1 cellular context compared by ENCODE assay signal in the genomic region with DNA sequence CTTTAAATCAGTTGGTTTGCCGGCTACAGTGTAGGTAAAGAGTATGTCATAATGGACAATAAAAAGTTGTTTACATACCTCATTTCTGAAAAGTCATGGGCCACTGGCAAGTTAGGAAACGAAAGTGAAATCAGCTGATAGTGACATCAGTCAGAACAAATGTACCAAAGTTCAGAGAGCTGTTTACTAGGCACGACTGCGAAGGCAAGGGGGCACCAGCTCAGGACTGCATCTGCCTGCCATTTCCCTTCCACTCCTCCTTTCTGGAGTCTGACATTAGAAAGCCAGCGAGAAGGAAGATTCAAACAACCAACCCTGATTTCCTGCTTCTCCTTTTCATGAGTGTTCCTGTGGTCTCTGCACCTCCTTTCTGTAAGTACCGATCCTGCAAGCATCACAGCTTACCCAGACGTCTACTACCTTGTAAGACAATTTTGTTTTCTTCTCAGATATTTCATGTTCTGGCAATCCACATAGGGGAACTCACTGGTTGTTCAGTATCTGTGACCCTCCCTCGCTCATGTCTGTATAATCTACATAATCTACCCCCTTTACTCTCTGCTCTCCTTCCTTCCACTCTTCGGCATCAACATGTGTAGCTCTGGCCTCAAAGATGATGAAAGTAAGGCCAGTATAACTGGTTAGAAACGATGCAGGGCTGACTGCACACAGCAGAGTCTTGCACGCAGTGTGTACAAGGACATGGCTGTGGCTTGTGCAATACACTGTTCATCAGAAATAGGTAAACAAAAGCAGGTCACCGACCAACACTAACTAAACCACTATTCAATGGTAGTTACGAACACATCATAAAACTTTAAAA.
TF ChIP-seq lines count a peak whose summit lies in the region.

A gene (plus strand): TSS at position 174 of the 823 bp plus-strand sequence. CDS start 16,370 bp downstream, outside the sequence.

TF ChIP-seq in HepG2, 621 proteins besides CTCF, POLR2A, EP300 and RAD21 (continued from another document and continues in another):
- TF ChIP-seq, protein P1, sequence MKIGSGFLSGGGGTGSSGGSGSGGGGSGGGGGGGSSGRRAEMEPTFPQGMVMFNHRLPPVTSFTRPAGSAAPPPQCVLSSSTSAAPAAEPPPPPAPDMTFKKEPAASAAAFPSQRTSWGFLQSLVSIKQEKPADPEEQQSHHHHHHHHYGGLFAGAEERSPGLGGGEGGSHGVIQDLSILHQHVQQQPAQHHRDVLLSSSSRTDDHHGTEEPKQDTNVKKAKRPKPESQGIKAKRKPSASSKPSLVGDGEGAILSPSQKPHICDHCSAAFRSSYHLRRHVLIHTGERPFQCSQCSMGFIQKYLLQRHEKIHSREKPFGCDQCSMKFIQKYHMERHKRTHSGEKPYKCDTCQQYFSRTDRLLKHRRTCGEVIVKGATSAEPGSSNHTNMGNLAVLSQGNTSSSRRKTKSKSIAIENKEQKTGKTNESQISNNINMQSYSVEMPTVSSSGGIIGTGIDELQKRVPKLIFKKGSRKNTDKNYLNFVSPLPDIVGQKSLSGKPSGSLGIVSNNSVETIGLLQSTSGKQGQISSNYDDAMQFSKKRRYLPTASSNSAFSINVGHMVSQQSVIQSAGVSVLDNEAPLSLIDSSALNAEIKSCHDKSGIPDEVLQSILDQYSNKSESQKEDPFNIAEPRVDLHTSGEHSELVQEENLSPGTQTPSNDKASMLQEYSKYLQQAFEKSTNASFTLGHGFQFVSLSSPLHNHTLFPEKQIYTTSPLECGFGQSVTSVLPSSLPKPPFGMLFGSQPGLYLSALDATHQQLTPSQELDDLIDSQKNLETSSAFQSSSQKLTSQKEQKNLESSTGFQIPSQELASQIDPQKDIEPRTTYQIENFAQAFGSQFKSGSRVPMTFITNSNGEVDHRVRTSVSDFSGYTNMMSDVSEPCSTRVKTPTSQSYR (CRISPR knock-in tag; IDR thresholded peaks at IDR 0.05; ENCODE audit: borderline replicate concordance), result peak; percentile 53; the same call in 1 of the 2 replicates
- TF ChIP-seq POLR2G (IDR thresholded peaks at IDR 0.05; ENCODE audit: low read depth, low read length) (peak; percentile 69), NFIB (CRISPR knock-in tag; IDR thresholded peaks at IDR 0.05; ENCODE audit: borderline replicate concordance) (no peak), CC2D1A (CRISPR knock-in tag; IDR thresholded peaks at IDR 0.05) (no peak), ZMYM4 (CRISPR knock-in tag; IDR thresholded peaks at IDR 0.05) (peak; percentile 57), SPEN (CRISPR knock-in tag; IDR thresholded peaks at IDR 0.05; ENCODE audit: low read depth) (peak; percentile 77; the same call in 1 of the 2 replicates), ZFP37 (CRISPR knock-in tag; IDR thresholded peaks at IDR 0.05; ENCODE audit: borderline replicate concordance) (0 out of 2 replicates have a peak, but pooled peaks have one; percentile 33), HMG20B (CRISPR knock-in tag; conservative IDR thresholded peaks at IDR 0.05) (peak; percentile 17; the same call in 1 of the 2 replicates), CEBPB (IDR thresholded peaks at IDR 0.05; ENCODE audit: borderline replicate concordance, low read depth, low read length) (peak; percentile 99), ARID2 (CRISPR knock-in tag; IDR thresholded peaks at IDR 0.05; ENCODE audit: borderline replicate concordance) (peak; percentile 79; the same call in 1 of the 2 replicates), ZNF891 (CRISPR knock-in tag; IDR thresholded peaks at IDR 0.05) (no peak), ZNF83 (CRISPR knock-in tag; IDR thresholded peaks at IDR 0.05; ENCODE audit: borderline replicate concordance) (no peak), KAT8 (CRISPR knock-in tag; IDR thresholded peaks at IDR 0.05) (peak; percentile 73), MED1 (CRISPR knock-in tag; IDR thresholded peaks at IDR 0.05) (peak; percentile 90), ZNF124 (CRISPR knock-in tag; IDR thresholded peaks at IDR 0.05) (no peak), ARNTL (CRISPR knock-in tag; IDR thresholded peaks at IDR 0.05) (peak; percentile 38; the same call in 1 of the 2 replicates), ZNF577 (CRISPR knock-in tag; IDR thresholded peaks at IDR 0.05; ENCODE audit: borderline replicate concordance, low read depth) (no peak), PCBP1 (IDR thresholded peaks at IDR 0.05; ENCODE audit: borderline replicate concordance, low read depth, low read length) (no peak), TAF1 (CRISPR knock-in tag; IDR thresholded peaks at IDR 0.05) (peak; percentile 44; the same call in 1 of the 2 replicates), TBL1XR1 (IDR thresholded peaks at IDR 0.05; ENCODE audit: borderline replicate concordance, low read length, partially characterized antibody) (peak; percentile 77), ZKSCAN8 (CRISPR knock-in tag; IDR thresholded peaks at IDR 0.05; ENCODE audit: borderline replicate concordance) (peak; percentile 78; the same call in 1 of the 2 replicates), ZMYM3 (CRISPR knock-in tag; IDR thresholded peaks at IDR 0.05) (peak; percentile 27; the same call in 1 of the 2 replicates), GTF3A (CRISPR knock-in tag; conservative IDR thresholded peaks at IDR 0.05) (no peak), KDM6A (CRISPR knock-in tag; IDR thresholded peaks at IDR 0.05; ENCODE audit: low read depth) (peak; percentile 76), ZNF143 (CRISPR knock-in tag; IDR thresholded peaks at IDR 0.05) (no peak), SMARCC2 (IDR thresholded peaks at IDR 0.05) (no peak), ZBTB3 (CRISPR knock-in tag; IDR thresholded peaks at IDR 0.05; ENCODE audit: borderline replicate concordance, low read depth) (no peak), SNAPC2 (CRISPR knock-in tag; IDR thresholded peaks at IDR 0.05) (0 out of 2 replicates have a peak, but pooled peaks have one; percentile 68), ELF4 (CRISPR knock-in tag; IDR thresholded peaks at IDR 0.05; ENCODE audit: borderline replicate concordance) (no peak), DNMT3B (CRISPR knock-in tag; conservative IDR thresholded peaks at IDR 0.05) (no peak), TBP (CRISPR knock-in tag; IDR thresholded peaks at IDR 0.05) (no peak), TARDBP (CRISPR knock-in tag; IDR thresholded peaks at IDR 0.05) (peak; percentile 67), SETDB1 (CRISPR knock-in tag; IDR thresholded peaks at IDR 0.05; ENCODE audit: borderline replicate concordance) (no peak), KLF9 (CRISPR knock-in tag; IDR thresholded peaks at IDR 0.05; ENCODE audit: low read depth) (no peak; the same call in 1 of the 2 replicates)
- TF ChIP-seq, protein P2, sequence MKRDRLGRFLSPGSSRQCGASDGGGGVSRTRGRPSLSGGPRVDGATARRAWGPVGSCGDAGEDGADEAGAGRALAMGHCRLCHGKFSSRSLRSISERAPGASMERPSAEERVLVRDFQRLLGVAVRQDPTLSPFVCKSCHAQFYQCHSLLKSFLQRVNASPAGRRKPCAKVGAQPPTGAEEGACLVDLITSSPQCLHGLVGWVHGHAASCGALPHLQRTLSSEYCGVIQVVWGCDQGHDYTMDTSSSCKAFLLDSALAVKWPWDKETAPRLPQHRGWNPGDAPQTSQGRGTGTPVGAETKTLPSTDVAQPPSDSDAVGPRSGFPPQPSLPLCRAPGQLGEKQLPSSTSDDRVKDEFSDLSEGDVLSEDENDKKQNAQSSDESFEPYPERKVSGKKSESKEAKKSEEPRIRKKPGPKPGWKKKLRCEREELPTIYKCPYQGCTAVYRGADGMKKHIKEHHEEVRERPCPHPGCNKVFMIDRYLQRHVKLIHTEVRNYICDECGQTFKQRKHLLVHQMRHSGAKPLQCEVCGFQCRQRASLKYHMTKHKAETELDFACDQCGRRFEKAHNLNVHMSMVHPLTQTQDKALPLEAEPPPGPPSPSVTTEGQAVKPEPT (CRISPR knock-in tag; IDR thresholded peaks at IDR 0.05; ENCODE audit: low read depth), result peak; percentile 82; the same call in 1 of the 2 replicates
- TF ChIP-seq, protein P3, sequence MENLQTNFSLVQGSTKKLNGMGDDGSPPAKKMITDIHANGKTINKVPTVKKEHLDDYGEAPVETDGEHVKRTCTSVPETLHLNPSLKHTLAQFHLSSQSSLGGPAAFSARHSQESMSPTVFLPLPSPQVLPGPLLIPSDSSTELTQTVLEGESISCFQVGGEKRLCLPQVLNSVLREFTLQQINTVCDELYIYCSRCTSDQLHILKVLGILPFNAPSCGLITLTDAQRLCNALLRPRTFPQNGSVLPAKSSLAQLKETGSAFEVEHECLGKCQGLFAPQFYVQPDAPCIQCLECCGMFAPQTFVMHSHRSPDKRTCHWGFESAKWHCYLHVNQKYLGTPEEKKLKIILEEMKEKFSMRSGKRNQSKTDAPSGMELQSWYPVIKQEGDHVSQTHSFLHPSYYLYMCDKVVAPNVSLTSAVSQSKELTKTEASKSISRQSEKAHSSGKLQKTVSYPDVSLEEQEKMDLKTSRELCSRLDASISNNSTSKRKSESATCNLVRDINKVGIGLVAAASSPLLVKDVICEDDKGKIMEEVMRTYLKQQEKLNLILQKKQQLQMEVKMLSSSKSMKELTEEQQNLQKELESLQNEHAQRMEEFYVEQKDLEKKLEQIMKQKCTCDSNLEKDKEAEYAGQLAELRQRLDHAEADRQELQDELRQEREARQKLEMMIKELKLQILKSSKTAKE (CRISPR knock-in tag; IDR thresholded peaks at IDR 0.05; ENCODE audit: borderline replicate concordance), result peak; percentile 36; the same call in 1 of the 2 replicates
- TF ChIP-seq, protein P4, sequence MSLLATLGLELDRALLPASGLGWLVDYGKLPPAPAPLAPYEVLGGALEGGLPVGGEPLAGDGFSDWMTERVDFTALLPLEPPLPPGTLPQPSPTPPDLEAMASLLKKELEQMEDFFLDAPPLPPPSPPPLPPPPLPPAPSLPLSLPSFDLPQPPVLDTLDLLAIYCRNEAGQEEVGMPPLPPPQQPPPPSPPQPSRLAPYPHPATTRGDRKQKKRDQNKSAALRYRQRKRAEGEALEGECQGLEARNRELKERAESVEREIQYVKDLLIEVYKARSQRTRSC (CRISPR knock-in tag; IDR thresholded peaks at IDR 0.05; ENCODE audit: low read depth), result no peak
- TF ChIP-seq, protein P5, sequence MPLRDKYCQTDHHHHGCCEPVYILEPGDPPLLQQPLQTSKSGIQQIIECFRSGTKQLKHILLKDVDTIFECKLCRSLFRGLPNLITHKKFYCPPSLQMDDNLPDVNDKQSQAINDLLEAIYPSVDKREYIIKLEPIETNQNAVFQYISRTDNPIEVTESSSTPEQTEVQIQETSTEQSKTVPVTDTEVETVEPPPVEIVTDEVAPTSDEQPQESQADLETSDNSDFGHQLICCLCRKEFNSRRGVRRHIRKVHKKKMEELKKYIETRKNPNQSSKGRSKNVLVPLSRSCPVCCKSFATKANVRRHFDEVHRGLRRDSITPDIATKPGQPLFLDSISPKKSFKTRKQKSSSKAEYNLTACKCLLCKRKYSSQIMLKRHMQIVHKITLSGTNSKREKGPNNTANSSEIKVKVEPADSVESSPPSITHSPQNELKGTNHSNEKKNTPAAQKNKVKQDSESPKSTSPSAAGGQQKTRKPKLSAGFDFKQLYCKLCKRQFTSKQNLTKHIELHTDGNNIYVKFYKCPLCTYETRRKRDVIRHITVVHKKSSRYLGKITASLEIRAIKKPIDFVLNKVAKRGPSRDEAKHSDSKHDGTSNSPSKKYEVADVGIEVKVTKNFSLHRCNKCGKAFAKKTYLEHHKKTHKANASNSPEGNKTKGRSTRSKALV (CRISPR knock-in tag; IDR thresholded peaks at IDR 0.05), result peak; percentile 15; the same call in 1 of the 2 replicates
- TF ChIP-seq, protein P6, sequence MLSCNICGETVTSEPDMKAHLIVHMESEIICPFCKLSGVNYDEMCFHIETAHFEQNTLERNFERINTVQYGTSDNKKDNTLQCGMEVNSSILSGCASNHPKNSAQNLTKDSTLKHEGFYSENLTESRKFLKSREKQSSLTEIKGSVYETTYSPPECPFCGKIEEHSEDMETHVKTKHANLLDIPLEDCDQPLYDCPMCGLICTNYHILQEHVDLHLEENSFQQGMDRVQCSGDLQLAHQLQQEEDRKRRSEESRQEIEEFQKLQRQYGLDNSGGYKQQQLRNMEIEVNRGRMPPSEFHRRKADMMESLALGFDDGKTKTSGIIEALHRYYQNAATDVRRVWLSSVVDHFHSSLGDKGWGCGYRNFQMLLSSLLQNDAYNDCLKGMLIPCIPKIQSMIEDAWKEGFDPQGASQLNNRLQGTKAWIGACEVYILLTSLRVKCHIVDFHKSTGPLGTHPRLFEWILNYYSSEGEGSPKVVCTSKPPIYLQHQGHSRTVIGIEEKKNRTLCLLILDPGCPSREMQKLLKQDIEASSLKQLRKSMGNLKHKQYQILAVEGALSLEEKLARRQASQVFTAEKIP (CRISPR knock-in tag; IDR thresholded peaks at IDR 0.05; ENCODE audit: borderline replicate concordance), result no peak
- TF ChIP-seq, protein P7, sequence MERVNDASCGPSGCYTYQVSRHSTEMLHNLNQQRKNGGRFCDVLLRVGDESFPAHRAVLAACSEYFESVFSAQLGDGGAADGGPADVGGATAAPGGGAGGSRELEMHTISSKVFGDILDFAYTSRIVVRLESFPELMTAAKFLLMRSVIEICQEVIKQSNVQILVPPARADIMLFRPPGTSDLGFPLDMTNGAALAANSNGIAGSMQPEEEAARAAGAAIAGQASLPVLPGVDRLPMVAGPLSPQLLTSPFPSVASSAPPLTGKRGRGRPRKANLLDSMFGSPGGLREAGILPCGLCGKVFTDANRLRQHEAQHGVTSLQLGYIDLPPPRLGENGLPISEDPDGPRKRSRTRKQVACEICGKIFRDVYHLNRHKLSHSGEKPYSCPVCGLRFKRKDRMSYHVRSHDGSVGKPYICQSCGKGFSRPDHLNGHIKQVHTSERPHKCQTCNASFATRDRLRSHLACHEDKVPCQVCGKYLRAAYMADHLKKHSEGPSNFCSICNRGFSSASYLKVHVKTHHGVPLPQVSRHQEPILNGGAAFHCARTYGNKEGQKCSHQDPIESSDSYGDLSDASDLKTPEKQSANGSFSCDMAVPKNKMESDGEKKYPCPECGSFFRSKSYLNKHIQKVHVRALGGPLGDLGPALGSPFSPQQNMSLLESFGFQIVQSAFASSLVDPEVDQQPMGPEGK (CRISPR knock-in tag; IDR thresholded peaks at IDR 0.05), result peak; percentile 61
- TF ChIP-seq, protein P8, sequence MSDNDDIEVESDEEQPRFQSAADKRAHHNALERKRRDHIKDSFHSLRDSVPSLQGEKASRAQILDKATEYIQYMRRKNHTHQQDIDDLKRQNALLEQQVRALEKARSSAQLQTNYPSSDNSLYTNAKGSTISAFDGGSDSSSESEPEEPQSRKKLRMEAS (IDR thresholded peaks at IDR 0.05), result peak; percentile 71
- TF ChIP-seq, protein P9, sequence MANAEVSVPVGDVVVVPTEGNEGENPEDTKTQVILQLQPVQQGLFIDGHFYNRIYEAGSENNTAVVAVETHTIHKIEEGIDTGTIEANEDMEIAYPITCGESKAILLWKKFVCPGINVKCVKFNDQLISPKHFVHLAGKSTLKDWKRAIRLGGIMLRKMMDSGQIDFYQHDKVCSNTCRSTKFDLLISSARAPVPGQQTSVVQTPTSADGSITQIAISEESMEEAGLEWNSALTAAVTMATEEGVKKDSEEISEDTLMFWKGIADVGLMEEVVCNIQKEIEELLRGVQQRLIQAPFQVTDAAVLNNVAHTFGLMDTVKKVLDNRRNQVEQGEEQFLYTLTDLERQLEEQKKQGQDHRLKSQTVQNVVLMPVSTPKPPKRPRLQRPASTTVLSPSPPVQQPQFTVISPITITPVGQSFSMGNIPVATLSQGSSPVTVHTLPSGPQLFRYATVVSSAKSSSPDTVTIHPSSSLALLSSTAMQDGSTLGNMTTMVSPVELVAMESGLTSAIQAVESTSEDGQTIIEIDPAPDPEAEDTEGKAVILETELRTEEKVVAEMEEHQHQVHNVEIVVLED (CRISPR knock-in tag; IDR thresholded peaks at IDR 0.05; ENCODE audit: borderline replicate concordance), result peak; percentile 23; the same call in 1 of the 2 replicates
